In the genomic region with DNA sequence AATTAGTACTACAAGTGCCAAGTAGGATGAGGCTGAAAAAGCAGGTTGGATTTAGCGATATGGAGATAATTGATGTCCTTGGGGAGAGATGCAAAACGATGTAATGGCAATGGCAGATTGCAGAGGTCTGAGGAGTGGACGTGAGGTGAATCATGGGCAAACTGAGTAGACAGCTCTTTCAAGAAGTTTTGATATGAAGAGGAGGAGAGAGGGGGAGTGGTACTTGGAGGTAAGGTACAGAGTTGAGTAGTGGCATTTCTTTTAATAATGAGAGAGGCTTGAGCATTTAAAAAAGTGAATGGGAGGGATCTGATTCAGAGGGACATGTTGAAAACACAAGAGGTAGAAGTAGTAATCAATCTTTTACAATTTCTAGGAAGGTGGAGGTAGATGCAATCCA, we compare ENCODE assay signal across 1 cellular context.
TF ChIP-seq lines count a peak whose summit lies in the region.

No MANE protein-coding gene starts in this region.

TF ChIP-seq in HEK293, 187 proteins besides CTCF, POLR2A, EP300 and RAD21:
- TF ChIP-seq, protein P1, sequence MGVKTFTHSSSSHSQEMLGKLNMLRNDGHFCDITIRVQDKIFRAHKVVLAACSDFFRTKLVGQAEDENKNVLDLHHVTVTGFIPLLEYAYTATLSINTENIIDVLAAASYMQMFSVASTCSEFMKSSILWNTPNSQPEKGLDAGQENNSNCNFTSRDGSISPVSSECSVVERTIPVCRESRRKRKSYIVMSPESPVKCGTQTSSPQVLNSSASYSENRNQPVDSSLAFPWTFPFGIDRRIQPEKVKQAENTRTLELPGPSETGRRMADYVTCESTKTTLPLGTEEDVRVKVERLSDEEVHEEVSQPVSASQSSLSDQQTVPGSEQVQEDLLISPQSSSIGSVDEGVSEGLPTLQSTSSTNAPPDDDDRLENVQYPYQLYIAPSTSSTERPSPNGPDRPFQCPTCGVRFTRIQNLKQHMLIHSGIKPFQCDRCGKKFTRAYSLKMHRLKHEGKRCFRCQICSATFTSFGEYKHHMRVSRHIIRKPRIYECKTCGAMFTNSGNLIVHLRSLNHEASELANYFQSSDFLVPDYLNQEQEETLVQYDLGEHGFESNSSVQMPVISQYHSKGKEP (tag by site-specific recombination; IDR thresholded peaks at IDR 0.05) = no peak
- TF ChIP-seq YY2 (tag by site-specific recombination; IDR thresholded peaks at IDR 0.05) = peak; percentile 48
- TF ChIP-seq MEIS1 (CRISPR knock-in tag; IDR thresholded peaks at IDR 0.05; ENCODE audit: borderline replicate concordance) = no peak
- TF ChIP-seq, protein P2, sequence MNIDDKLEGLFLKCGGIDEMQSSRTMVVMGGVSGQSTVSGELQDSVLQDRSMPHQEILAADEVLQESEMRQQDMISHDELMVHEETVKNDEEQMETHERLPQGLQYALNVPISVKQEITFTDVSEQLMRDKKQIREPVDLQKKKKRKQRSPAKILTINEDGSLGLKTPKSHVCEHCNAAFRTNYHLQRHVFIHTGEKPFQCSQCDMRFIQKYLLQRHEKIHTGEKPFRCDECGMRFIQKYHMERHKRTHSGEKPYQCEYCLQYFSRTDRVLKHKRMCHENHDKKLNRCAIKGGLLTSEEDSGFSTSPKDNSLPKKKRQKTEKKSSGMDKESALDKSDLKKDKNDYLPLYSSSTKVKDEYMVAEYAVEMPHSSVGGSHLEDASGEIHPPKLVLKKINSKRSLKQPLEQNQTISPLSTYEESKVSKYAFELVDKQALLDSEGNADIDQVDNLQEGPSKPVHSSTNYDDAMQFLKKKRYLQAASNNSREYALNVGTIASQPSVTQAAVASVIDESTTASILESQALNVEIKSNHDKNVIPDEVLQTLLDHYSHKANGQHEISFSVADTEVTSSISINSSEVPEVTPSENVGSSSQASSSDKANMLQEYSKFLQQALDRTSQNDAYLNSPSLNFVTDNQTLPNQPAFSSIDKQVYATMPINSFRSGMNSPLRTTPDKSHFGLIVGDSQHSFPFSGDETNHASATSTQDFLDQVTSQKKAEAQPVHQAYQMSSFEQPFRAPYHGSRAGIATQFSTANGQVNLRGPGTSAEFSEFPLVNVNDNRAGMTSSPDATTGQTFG (tag by site-specific recombination; IDR thresholded peaks at IDR 0.05; ENCODE audit: borderline replicate concordance) = no peak
- no peak for TF ChIP-seq ZNF558 (tag by site-specific recombination; IDR thresholded peaks at IDR 0.05)
- TF ChIP-seq ZNF830 (tag by site-specific recombination; IDR thresholded peaks at IDR 0.05; ENCODE audit: low read depth) = no peak
- TF ChIP-seq ZNF335 (tag by site-specific recombination; conservative IDR thresholded peaks at IDR 0.05) = peak; percentile 44; the same call in 1 of the 2 replicates
- 0 out of 2 replicates have a peak, but pooled peaks have one; percentile 11 for TF ChIP-seq FEZF1 (tag by site-specific recombination; IDR thresholded peaks at IDR 0.05)
- no peak for TF ChIP-seq ZNF37A (tag by site-specific recombination; IDR thresholded peaks at IDR 0.05)
TF ChIP-seq in HEK293: peak in this region for 3.
